Comparison of ENCODE assay signal across 1 cellular context in genomic region chr17:63827801-63828221, GRCh38.
A peak's percentile ranks its signal among the peaks of the same experiment; 100 is the strongest.
TF ChIP-seq lines count a peak whose summit lies in the region.

No MANE protein-coding gene starts in this region.

TF ChIP-seq in HepG2, 621 proteins besides CTCF, POLR2A, EP300 and RAD21 (continued from another document and continues in another):
- TF ChIP-seq, protein P1, sequence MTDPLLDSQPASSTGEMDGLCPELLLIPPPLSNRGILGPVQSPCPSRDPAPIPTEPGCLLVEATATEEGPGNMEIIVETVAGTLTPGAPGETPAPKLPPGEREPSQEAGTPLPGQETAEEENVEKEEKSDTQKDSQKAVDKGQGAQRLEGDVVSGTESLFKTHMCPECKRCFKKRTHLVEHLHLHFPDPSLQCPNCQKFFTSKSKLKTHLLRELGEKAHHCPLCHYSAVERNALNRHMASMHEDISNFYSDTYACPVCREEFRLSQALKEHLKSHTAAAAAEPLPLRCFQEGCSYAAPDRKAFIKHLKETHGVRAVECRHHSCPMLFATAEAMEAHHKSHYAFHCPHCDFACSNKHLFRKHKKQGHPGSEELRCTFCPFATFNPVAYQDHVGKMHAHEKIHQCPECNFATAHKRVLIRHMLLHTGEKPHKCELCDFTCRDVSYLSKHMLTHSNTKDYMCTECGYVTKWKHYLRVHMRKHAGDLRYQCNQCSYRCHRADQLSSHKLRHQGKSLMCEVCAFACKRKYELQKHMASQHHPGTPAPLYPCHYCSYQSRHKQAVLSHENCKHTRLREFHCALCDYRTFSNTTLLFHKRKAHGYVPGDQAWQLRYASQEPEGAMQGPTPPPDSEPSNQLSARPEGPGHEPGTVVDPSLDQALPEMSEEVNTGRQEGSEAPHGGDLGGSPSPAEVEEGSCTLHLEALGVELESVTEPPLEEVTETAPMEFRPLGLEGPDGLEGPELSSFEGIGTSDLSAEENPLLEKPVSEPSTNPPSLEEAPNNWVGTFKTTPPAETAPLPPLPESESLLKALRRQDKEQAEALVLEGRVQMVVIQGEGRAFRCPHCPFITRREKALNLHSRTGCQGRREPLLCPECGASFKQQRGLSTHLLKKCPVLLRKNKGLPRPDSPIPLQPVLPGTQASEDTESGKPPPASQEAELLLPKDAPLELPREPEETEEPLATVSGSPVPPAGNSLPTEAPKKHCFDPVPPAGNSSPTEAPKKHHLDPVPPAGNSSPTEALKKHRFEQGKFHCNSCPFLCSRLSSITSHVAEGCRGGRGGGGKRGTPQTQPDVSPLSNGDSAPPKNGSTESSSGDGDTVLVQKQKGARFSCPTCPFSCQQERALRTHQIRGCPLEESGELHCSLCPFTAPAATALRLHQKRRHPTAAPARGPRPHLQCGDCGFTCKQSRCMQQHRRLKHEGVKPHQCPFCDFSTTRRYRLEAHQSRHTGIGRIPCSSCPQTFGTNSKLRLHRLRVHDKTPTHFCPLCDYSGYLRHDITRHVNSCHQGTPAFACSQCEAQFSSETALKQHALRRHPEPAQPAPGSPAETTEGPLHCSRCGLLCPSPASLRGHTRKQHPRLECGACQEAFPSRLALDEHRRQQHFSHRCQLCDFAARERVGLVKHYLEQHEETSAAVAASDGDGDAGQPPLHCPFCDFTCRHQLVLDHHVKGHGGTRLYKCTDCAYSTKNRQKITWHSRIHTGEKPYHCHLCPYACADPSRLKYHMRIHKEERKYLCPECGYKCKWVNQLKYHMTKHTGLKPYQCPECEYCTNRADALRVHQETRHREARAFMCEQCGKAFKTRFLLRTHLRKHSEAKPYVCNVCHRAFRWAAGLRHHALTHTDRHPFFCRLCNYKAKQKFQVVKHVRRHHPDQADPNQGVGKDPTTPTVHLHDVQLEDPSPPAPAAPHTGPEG (CRISPR knock-in tag; IDR thresholded peaks at IDR 0.05): 0 out of 2 replicates have a peak, but pooled peaks have one; percentile 7
- TF ChIP-seq ZNF788 (CRISPR knock-in tag; IDR thresholded peaks at IDR 0.05; ENCODE audit: borderline replicate concordance) (no peak), RFXANK (CRISPR knock-in tag; IDR thresholded peaks at IDR 0.05) (no peak), HOXA7 (CRISPR knock-in tag; IDR thresholded peaks at IDR 0.05) (no peak), ZNF460 (CRISPR knock-in tag; IDR thresholded peaks at IDR 0.05; ENCODE audit: borderline replicate concordance) (no peak), MIER2 (CRISPR knock-in tag; IDR thresholded peaks at IDR 0.05) (no peak), HOXA5 (CRISPR knock-in tag; IDR thresholded peaks at IDR 0.05) (peak; percentile 67; the same call in 1 of the 2 replicates), NFRKB (IDR thresholded peaks at IDR 0.05) (no peak), FOSL2 (CRISPR knock-in tag; IDR thresholded peaks at IDR 0.05) (no peak), ZNF17 (CRISPR knock-in tag; IDR thresholded peaks at IDR 0.05) (no peak), IKZF5 (CRISPR knock-in tag; IDR thresholded peaks at IDR 0.05) (no peak), NKX3-1 (CRISPR knock-in tag; IDR thresholded peaks at IDR 0.05) (0 out of 2 replicates have a peak, but pooled peaks have one; percentile 6), ZBTB20 (CRISPR knock-in tag; IDR thresholded peaks at IDR 0.05; ENCODE audit: borderline replicate concordance, low read depth) (no peak), ZSCAN21 (CRISPR knock-in tag; IDR thresholded peaks at IDR 0.05; ENCODE audit: borderline replicate concordance) (peak; percentile 28; the same call in 1 of the 2 replicates), SRSF4 (IDR thresholded peaks at IDR 0.05; ENCODE audit: low read depth, low read length, poor library complexity, severe bottlenecking) (no peak), ZMAT3 (CRISPR knock-in tag; conservative IDR thresholded peaks at IDR 0.05) (no peak), SIX4 (CRISPR knock-in tag; IDR thresholded peaks at IDR 0.05) (no peak), MED1 (CRISPR knock-in tag; IDR thresholded peaks at IDR 0.05) (no peak), ZNF790 (CRISPR knock-in tag; IDR thresholded peaks at IDR 0.05; ENCODE audit: borderline replicate concordance) (0 out of 2 replicates have a peak, but pooled peaks have one; percentile 68), ZNF256 (CRISPR knock-in tag; conservative IDR thresholded peaks at IDR 0.05) (no peak; the same call in 1 of the 2 replicates), MXD4 (CRISPR knock-in tag; IDR thresholded peaks at IDR 0.05) (no peak; the same call in 1 of the 2 replicates), ZNF839 (CRISPR knock-in tag; IDR thresholded peaks at IDR 0.05; ENCODE audit: borderline replicate concordance) (no peak), IRF2 (CRISPR knock-in tag; IDR thresholded peaks at IDR 0.05) (no peak), ZKSCAN8 (CRISPR knock-in tag; IDR thresholded peaks at IDR 0.05; ENCODE audit: borderline replicate concordance) (no peak), GATA4 (IDR thresholded peaks at IDR 0.05; ENCODE audit: borderline replicate concordance, low read depth) (no peak), ZNF598 (CRISPR knock-in tag; IDR thresholded peaks at IDR 0.05; ENCODE audit: borderline replicate concordance) (0 out of 2 replicates have a peak, but pooled peaks have one; percentile 3), ZNF569 (CRISPR knock-in tag; IDR thresholded peaks at IDR 0.05; ENCODE audit: borderline replicate concordance) (no peak), ZNF660 (CRISPR knock-in tag; IDR thresholded peaks at IDR 0.05; ENCODE audit: borderline replicate concordance, low read depth) (no peak), ZC3H4 (CRISPR knock-in tag; IDR thresholded peaks at IDR 0.05; ENCODE audit: borderline replicate concordance) (no peak), SRY (CRISPR knock-in tag; IDR thresholded peaks at IDR 0.05) (no peak), ZNF776 (CRISPR knock-in tag; IDR thresholded peaks at IDR 0.05) (no peak), CREBL2 (CRISPR knock-in tag; IDR thresholded peaks at IDR 0.05; ENCODE audit: borderline replicate concordance) (0 out of 2 replicates have a peak, but pooled peaks have one; percentile 12), ZNF563 (CRISPR knock-in tag; IDR thresholded peaks at IDR 0.05) (peak; percentile 42; the same call in 1 of the 2 replicates), ZNF441 (CRISPR knock-in tag; IDR thresholded peaks at IDR 0.05; ENCODE audit: borderline replicate concordance) (no peak), ZNF501 (CRISPR knock-in tag; IDR thresholded peaks at IDR 0.05) (no peak)
- TF ChIP-seq, protein P2, sequence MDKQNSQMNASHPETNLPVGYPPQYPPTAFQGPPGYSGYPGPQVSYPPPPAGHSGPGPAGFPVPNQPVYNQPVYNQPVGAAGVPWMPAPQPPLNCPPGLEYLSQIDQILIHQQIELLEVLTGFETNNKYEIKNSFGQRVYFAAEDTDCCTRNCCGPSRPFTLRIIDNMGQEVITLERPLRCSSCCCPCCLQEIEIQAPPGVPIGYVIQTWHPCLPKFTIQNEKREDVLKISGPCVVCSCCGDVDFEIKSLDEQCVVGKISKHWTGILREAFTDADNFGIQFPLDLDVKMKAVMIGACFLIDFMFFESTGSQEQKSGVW (CRISPR knock-in tag; IDR thresholded peaks at IDR 0.05; ENCODE audit: borderline replicate concordance): no peak
- TF ChIP-seq, protein P3, sequence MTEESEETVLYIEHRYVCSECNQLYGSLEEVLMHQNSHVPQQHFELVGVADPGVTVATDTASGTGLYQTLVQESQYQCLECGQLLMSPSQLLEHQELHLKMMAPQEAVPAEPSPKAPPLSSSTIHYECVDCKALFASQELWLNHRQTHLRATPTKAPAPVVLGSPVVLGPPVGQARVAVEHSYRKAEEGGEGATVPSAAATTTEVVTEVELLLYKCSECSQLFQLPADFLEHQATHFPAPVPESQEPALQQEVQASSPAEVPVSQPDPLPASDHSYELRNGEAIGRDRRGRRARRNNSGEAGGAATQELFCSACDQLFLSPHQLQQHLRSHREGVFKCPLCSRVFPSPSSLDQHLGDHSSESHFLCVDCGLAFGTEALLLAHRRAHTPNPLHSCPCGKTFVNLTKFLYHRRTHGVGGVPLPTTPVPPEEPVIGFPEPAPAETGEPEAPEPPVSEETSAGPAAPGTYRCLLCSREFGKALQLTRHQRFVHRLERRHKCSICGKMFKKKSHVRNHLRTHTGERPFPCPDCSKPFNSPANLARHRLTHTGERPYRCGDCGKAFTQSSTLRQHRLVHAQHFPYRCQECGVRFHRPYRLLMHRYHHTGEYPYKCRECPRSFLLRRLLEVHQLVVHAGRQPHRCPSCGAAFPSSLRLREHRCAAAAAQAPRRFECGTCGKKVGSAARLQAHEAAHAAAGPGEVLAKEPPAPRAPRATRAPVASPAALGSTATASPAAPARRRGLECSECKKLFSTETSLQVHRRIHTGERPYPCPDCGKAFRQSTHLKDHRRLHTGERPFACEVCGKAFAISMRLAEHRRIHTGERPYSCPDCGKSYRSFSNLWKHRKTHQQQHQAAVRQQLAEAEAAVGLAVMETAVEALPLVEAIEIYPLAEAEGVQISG (CRISPR knock-in tag; IDR thresholded peaks at IDR 0.05): no peak
- TF ChIP-seq, protein P4, sequence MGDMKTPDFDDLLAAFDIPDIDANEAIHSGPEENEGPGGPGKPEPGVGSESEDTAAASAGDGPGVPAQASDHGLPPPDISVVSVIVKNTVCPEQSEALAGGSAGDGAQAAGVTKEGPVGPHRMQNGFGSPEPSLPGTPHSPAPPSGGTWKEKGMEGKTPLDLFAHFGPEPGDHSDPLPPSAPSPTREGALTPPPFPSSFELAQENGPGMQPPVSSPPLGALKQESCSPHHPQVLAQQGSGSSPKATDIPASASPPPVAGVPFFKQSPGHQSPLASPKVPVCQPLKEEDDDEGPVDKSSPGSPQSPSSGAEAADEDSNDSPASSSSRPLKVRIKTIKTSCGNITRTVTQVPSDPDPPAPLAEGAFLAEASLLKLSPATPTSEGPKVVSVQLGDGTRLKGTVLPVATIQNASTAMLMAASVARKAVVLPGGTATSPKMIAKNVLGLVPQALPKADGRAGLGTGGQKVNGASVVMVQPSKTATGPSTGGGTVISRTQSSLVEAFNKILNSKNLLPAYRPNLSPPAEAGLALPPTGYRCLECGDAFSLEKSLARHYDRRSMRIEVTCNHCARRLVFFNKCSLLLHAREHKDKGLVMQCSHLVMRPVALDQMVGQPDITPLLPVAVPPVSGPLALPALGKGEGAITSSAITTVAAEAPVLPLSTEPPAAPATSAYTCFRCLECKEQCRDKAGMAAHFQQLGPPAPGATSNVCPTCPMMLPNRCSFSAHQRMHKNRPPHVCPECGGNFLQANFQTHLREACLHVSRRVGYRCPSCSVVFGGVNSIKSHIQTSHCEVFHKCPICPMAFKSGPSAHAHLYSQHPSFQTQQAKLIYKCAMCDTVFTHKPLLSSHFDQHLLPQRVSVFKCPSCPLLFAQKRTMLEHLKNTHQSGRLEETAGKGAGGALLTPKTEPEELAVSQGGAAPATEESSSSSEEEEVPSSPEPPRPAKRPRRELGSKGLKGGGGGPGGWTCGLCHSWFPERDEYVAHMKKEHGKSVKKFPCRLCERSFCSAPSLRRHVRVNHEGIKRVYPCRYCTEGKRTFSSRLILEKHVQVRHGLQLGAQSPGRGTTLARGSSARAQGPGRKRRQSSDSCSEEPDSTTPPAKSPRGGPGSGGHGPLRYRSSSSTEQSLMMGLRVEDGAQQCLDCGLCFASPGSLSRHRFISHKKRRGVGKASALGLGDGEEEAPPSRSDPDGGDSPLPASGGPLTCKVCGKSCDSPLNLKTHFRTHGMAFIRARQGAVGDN (CRISPR knock-in tag; IDR thresholded peaks at IDR 0.05): no peak
- TF ChIP-seq, protein P5, sequence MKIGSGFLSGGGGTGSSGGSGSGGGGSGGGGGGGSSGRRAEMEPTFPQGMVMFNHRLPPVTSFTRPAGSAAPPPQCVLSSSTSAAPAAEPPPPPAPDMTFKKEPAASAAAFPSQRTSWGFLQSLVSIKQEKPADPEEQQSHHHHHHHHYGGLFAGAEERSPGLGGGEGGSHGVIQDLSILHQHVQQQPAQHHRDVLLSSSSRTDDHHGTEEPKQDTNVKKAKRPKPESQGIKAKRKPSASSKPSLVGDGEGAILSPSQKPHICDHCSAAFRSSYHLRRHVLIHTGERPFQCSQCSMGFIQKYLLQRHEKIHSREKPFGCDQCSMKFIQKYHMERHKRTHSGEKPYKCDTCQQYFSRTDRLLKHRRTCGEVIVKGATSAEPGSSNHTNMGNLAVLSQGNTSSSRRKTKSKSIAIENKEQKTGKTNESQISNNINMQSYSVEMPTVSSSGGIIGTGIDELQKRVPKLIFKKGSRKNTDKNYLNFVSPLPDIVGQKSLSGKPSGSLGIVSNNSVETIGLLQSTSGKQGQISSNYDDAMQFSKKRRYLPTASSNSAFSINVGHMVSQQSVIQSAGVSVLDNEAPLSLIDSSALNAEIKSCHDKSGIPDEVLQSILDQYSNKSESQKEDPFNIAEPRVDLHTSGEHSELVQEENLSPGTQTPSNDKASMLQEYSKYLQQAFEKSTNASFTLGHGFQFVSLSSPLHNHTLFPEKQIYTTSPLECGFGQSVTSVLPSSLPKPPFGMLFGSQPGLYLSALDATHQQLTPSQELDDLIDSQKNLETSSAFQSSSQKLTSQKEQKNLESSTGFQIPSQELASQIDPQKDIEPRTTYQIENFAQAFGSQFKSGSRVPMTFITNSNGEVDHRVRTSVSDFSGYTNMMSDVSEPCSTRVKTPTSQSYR (CRISPR knock-in tag; IDR thresholded peaks at IDR 0.05; ENCODE audit: borderline replicate concordance): no peak
- TF ChIP-seq, protein P6, sequence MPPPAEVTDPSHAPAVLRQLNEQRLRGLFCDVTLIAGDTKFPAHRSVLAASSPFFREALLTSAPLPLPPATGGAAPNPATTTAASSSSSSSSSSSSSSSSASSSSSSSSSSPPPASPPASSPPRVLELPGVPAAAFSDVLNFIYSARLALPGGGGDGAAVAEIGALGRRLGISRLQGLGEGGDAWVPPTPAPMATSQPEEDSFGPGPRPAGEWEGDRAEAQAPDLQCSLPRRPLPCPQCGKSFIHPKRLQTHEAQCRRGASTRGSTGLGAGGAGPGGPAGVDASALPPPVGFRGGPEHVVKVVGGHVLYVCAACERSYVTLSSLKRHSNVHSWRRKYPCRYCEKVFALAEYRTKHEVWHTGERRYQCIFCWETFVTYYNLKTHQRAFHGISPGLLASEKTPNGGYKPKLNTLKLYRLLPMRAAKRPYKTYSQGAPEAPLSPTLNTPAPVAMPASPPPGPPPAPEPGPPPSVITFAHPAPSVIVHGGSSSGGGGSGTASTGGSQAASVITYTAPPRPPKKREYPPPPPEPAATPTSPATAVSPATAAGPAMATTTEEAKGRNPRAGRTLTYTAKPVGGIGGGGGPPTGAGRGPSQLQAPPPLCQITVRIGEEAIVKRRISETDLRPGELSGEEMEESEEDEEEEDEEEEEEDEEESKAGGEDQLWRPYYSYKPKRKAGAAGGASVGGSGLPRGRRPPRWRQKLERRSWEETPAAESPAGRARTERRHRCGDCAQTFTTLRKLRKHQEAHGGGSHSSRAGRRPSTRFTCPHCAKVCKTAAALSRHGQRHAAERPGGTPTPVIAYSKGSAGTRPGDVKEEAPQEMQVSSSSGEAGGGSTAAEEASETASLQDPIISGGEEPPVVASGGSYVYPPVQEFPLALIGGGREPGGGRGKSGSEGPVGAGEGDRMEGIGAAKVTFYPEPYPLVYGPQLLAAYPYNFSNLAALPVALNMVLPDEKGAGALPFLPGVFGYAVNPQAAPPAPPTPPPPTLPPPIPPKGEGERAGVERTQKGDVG (CRISPR knock-in tag; IDR thresholded peaks at IDR 0.05; ENCODE audit: borderline replicate concordance): no peak
